Comparison of ENCODE assay signal across 34 cellular contexts in the genomic region with DNA sequence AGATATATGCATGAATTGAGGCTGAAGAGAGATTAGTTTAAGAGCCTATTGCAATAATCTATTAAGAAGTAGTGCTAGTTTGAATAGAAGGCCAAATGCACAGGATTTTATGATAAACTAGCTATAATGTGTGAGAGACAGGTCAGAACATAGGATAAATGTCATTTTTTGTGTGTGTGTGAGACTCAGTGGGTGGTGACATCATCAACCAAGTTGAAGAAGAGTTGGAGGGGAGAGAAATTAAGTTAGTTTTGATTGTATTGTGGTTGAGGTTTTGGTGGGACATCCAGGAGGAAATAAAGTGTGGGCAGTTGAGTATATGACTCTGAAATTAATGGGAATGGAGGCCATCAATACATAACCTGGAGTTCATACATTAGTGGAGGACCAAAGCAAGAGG.
"Had no signal": no experiment of that assay in that cellular context is flagged by ENCODE, and none has a peak within 500 bp of the region (broad histone marks: within the 10 kb centered on the region; RNA-seq: fewer than 3 reads in every experiment).

No MANE protein-coding gene starts in this region.

- H3K27me3 ChIP-seq: adrenal gland, ascending aorta, body of pancreas, brain microvascular endothelial cell, breast epithelium, cardiac muscle cell had no signal

- H3K36me3 ChIP-seq: adrenal gland, ascending aorta, brain microvascular endothelial cell, breast epithelium, cardiac muscle cell had no signal

- H3K9me3 ChIP-seq: adrenal gland, ascending aorta, body of pancreas, breast epithelium had no signal

- FAIRE-seq: astrocyte, bronchial epithelial cell had no signal

- H3K27ac ChIP-seq: adrenal gland, ascending aorta, body of pancreas, brain microvascular endothelial cell, breast epithelium, cardiac muscle cell had no signal

- DNase-seq: activated effector memory CD4-positive, alpha-beta T cell treated with anti-CD3 and anti-CD28 coated beads, Interleukin-2, amount 50 U/mL, for 16 hours; activated effector memory CD4-positive, alpha-beta T cell treated with Interleukin-2 at 50 U/mL for 16 hours; activated gamma-delta T cell; activated gamma-delta T cell treated with Interleukin-2 at 50 U/mL for 16 hours; activated naive CD4-positive, alpha-beta T cell; activated naive CD4-positive, alpha-beta T cell treated with anti-CD3 and anti-CD28 coated beads for 36 hours; activated naive CD4-positive, alpha-beta T cell treated with anti-CD3 and anti-CD28 coated beads, Interleukin-2, amount 10 ng/mL, durations not matched to agents 7 days and 5 days; activated naive CD4-positive, alpha-beta T cell treated with anti-CD3 and anti-CD28 coated beads, Interleukin-2, amount 50 U/mL, for 16 hours; activated naive CD4-positive, alpha-beta T cell treated with Interleukin-2 at 50 U/mL for 16 hours; activated naive CD8-positive, alpha-beta T cell treated with anti-CD3 and anti-CD28 coated beads for 36 hours; activated naive CD8-positive, alpha-beta T cell treated with anti-CD3 and anti-CD28 coated beads, Interleukin-2, amount 10 ng/mL, durations not matched to agents 7 days and 5 days; activated naive CD8-positive, alpha-beta T cell treated with anti-CD3 and anti-CD28 coated beads, Interleukin-2, amount 50 U/mL, for 24 hours; activated T-cell treated with anti-CD3 and anti-CD28 coated beads, Interleukin-2, amount 50 U/mL, for 1 hour; activated T-cell treated with anti-CD3 and anti-CD28 coated beads, Interleukin-2, amount 50 U/mL, for 24 hours; activated T-cell treated with anti-CD3 and anti-CD28 coated beads, Interleukin-2, amount 50 U/mL, for 4 hours; activated T-cell treated with anti-CD3 and anti-CD28 coated beads, Interleukin-2, amount 50 U/mL, for 48 hours; activated T-cell treated with anti-CD3 and anti-CD28 coated beads, Interleukin-2, amount 50 U/mL, for 72 hours; adrenal gland; amniotic stem cell; amygdala; anterior cingulate cortex; aorta; body of pancreas; brain microvascular endothelial cell; caudate nucleus; central memory CD4-positive, alpha-beta T cell; cerebellar nuclear complex had no signal

- ATAC-seq: activated naive CD4-positive, alpha-beta T cell treated with anti-CD3 and anti-CD28 coated beads, Interleukin-2, amount 50 U/mL, for 72 hours; activated naive CD8-positive, alpha-beta T cell treated with anti-CD3 and anti-CD28 coated beads, Interleukin-2, amount 50 U/mL, for 24 hours; activated T-cell treated with anti-CD3 and anti-CD28 coated beads, Interleukin-2, amount 50 U/mL, for 4 hours; activated T-cell treated with anti-CD3 and anti-CD28 coated beads, Interleukin-2, amount 50 U/mL, for 72 hours; activated T-helper 17 cell treated with anti-CD3 and anti-CD28 coated beads, Interleukin-2, amount 50 U/mL, for 72 hours; body of pancreas had no signal

- H3K4me3 ChIP-seq: adrenal gland, ascending aorta, body of pancreas, breast epithelium, cardiac muscle cell had no signal

- H3K4me1 ChIP-seq: adrenal gland, ascending aorta, body of pancreas, breast epithelium had no signal
